Comparison of ENCODE assay signal across 13 cellular contexts in the genomic region with DNA sequence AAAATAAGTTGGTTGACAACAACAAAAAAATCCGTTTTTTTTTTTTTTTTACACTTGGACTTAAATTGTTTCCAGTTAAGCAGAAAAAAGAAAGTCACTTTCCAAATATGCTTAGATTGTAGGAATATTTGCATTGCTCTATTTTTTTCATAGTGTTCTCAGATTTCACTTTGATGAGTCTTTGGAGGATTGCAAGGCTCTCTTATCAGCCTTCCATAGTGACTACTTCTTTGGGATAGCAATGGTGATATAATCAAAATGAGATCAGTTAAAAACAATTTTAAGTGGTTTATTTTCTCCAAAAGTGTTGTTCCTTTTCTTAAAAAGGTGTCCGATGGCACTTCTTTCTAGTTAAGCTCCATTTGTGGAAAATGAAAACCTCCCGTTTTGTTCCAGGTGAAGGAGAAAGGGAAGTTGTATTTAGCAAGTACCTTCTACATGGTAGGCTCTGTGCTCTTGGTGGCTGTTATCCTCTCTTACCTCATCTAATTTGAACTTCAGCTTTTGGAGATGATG. TPM values are rescaled to one million over a fixed set of nuclear protein-coding genes. Genes with fewer than 3 reads are reported as not detected.
DNase-seq lines count a peak whose midpoint lies in the region; ATAC-seq and TF ChIP-seq lines count a peak whose summit lies in the region.
"Had no signal": no experiment of that assay in that cellular context is flagged by ENCODE, and none has a peak within 500 bp of the region (broad histone marks: within the 10 kb centered on the region; RNA-seq: fewer than 3 reads in every experiment).

No MANE protein-coding gene starts in this region.

- H2AFZ ChIP-seq in IMR-90 (replicated peaks; ENCODE audit: low read length, poor library complexity): no peak overlapping the region

- dilution Hi-C loops in IMR-90 (cut with HindIII; ENCODE audit: low sequenced_read_pairs, unreplicated experiment): no loop called here

- intact Hi-C loops in activated CD4-positive, alpha-beta T cell treated with anti-CD3 and anti-CD28 coated beads for 36 hours (cut with DNase I, micrococcal nuclease): loop anchor here (2.0 to 10.0 kb wide), 7 partner anchors 53 to 338 kb away; a partner anchor contains a TSS
- intact Hi-C loops in IMR-90 (cut with micrococcal nuclease) (loop anchor here (5.0 to 10.0 kb wide), 3 partner anchors 103 to 331 kb away; no protein-coding TSS in a partner anchor), psoas muscle (cut with DNase I) (no loop called here)

- H3K4me3 ChIP-seq in IMR-90 (ENCODE audit: insufficient read depth, low read depth, low read length) (peak overlapping the region; percentile 32; the same call in 1 of the 2 replicates), psoas muscle (peak overlapping the region; percentile 66), HAP-1 (no peak overlapping the region)

- no CpG with 5 or more reads among the region's 3 CpGs for WGBS in IMR-90 (ENCODE audit: extremely low coverage in 2 of 2, insufficient read length in 1 of 2), 2 experiments
- 43 to 50% (median 44%) methylated on average over 3 of the region's 3 CpGs for WGBS in psoas muscle, 3 donors

- ATAC-seq in activated CD4-positive, alpha-beta T cell treated with anti-CD3 and anti-CD28 coated beads for 36 hours: no peak
- peak; percentile 21 for ATAC-seq in IMR-90 (ENCODE audit: low read depth)
- ATAC-seq in psoas muscle: no peak

- H3K9me3 ChIP-seq in IMR-90 (ENCODE audit: control insufficient read depth, insufficient read depth, low read length) (no peaks in the 10 kb centered on the region), psoas muscle (no peaks in the 10 kb centered on the region), HAP-1 (no peaks in the 10 kb centered on the region)
- H3K9me3 ChIP-seq: neutrophil had no signal

- TF ChIP-seq POLR2A in IMR-90 (IDR thresholded peaks at IDR 0.05; ENCODE audit: low read depth, low read length): no peak

- TF ChIP-seq CTCF in IMR-90 (conservative IDR thresholded peaks at IDR 0.05; ENCODE audit: low read depth, low read length) (no peak), psoas muscle (IDR thresholded peaks at IDR 0.05) (no peak)

- peak overlapping the region; percentile 33 for H3K27ac Mint-ChIP-seq in activated CD4-positive, alpha-beta T cell treated with anti-CD3 and anti-CD28 coated beads for 36 hours
- no peak overlapping the region for H3K27ac Mint-ChIP-seq in activated CD4-positive, alpha-beta T cell treated with anti-CD3 and anti-CD28 coated beads, Interleukin-2, amount 10 ng/mL, durations not matched to agents 7 days and 5 days

- H3K56ac ChIP-seq in IMR-90 (ENCODE audit: extremely low read depth, insufficient read depth, low read length): peak overlapping the region; percentile 97

- no peaks in the 10 kb centered on the region for H3K27me3 ChIP-seq in IMR-90 (ENCODE audit: control insufficient read depth, insufficient read depth, low read length)
- peaks cover 0 to 44% (median 14%) of the 10 kb centered on the region in 3 donors for H3K27me3 ChIP-seq in psoas muscle (ENCODE audit: insufficient read depth in 3 of 3, low read length in 2 of 3)
- H3K27me3 ChIP-seq in HAP-1 (ENCODE audit: low read depth): no peaks in the 10 kb centered on the region

- peak overlapping the region; percentile 91 to 92; a peak in 3 of 4 replicates for H4K8ac ChIP-seq in IMR-90 (ENCODE audit: low read depth in 2 of 2, low read length in 2 of 2)

- peak overlapping the region; percentile 96; the same call in 1 of the 2 replicates for H2AK5ac ChIP-seq in IMR-90 (ENCODE audit: low read depth, low read length)

- no TSS peak for BruUV-seq in IMR-90 (replicated peaks; lab: Mats Ljungman, UMichigan)

- H3K27ac ChIP-seq in IMR-90 (ENCODE audit: insufficient read depth, low read length) (peak overlapping the region; percentile 82), psoas muscle (peak overlapping the region; percentile 27)
- H3K27ac ChIP-seq: neutrophil had no signal

- H3K79me1 ChIP-seq in IMR-90 (ENCODE audit: low read depth in 1 of 2, low read length in 2 of 2): peaks cover 8 to 35% of the 10 kb centered on the region in 2 experiments

- peak overlapping the region; percentile 97 for H2BK15ac ChIP-seq in IMR-90 (ENCODE audit: low read depth, low read length)

- POLR2A ChIA-PET in activated CD4-positive, alpha-beta T cell treated with anti-CD3 and anti-CD28 coated beads for 36 hours (lab: Charles Lee): no interaction called here
- POLR2A ChIA-PET in activated CD4-positive, alpha-beta T cell treated with anti-CD3 and anti-CD28 coated beads, Interleukin-2, amount 10 ng/mL, durations not matched to agents 7 days and 5 days (lab: Charles Lee): interaction anchor here (0.7 kb wide), 1 partner anchor 141 kb away, joined by 3 read pairs; no protein-coding TSS in a partner anchor
- POLR2A ChIA-PET in IMR-90 (lab: Charles Lee; ENCODE audit: unreplicated experiment): no interaction called here

- no peak for DNase-seq in activated CD4-positive, alpha-beta T cell treated with anti-CD3 and anti-CD28 coated beads for 36 hours
- DNase-seq in activated CD4-positive, alpha-beta T cell treated with anti-CD3 and anti-CD28 coated beads, Interleukin-2, amount 10 ng/mL, durations not matched to agents 7 days and 5 days: no peak
- peak; percentile 82 for DNase-seq in IMR-90
- peak; percentile 34 for DNase-seq in astrocyte of the hippocampus (ENCODE audit: low read depth, low spot score)
- no peak for DNase-seq in psoas muscle
- no peak for DNase-seq in HAP-1 (ENCODE audit: low spot score in 2 of 2)
- DNase-seq in DMS53 (lab: John Stamatoyannopoulos, UW): no peak
- DNase-seq in HPDE6-E6E7 (ENCODE audit: extremely low spot score): no peak
- DNase-seq: activated CD4-positive, alpha-beta T cell treated with anti-CD3 and anti-CD28 coated beads, Interleukin-2, amount 50 U/mL, for 1 hour; NCI-H1105 treated with DMSO at 0.1 percent for 48 hours; NCI-H748 treated with DMSO at 0.1 percent for 48 hours had no signal

- CTCF ChIA-PET in activated CD4-positive, alpha-beta T cell treated with anti-CD3 and anti-CD28 coated beads for 36 hours (lab: Charles Lee): interaction anchor here (1.1 kb wide), 1 partner anchor 11 kb away, joined by 3 read pairs; no protein-coding TSS in a partner anchor
- CTCF ChIA-PET in activated CD4-positive, alpha-beta T cell treated with anti-CD3 and anti-CD28 coated beads, Interleukin-2, amount 10 ng/mL, durations not matched to agents 7 days and 5 days (lab: Charles Lee): interaction anchor here (0.7 to 1.4 kb wide), 3 partner anchors 31 to 196 kb away, joined by 3 to 4 read pairs (median 3); no protein-coding TSS in a partner anchor
- CTCF ChIA-PET in IMR-90 (lab: Yijun Ruan, JAX): interaction anchor here (0.7 to 1.1 kb wide), 2 partner anchors 205 to 252 kb away, joined by 3 to 5 read pairs; no protein-coding TSS in a partner anchor

- H3K23ac ChIP-seq in IMR-90 (ENCODE audit: low read depth, low read length): peak overlapping the region; percentile 99

- H3K9ac ChIP-seq in IMR-90 (ENCODE audit: low read depth, low read length): peak overlapping the region; percentile 46; the same call in 1 of the 2 replicates

- no peak overlapping the region for H2AK9ac ChIP-seq in IMR-90 (replicated peaks; ENCODE audit: low read depth, low read length, poor library complexity)

- peaks cover 68% of the 10 kb centered on the region for H3K4me1 Mint-ChIP-seq in activated CD4-positive, alpha-beta T cell treated with anti-CD3 and anti-CD28 coated beads for 36 hours
- peaks cover 50% of the 10 kb centered on the region for H3K4me1 Mint-ChIP-seq in activated CD4-positive, alpha-beta T cell treated with anti-CD3 and anti-CD28 coated beads, Interleukin-2, amount 10 ng/mL, durations not matched to agents 7 days and 5 days

- H4K91ac ChIP-seq in IMR-90 (ENCODE audit: insufficient read depth, low read depth, low read length): peak overlapping the region; percentile 91

- H3K4me3 Mint-ChIP-seq in activated CD4-positive, alpha-beta T cell treated with anti-CD3 and anti-CD28 coated beads for 36 hours: peak overlapping the region; percentile 26
- no peak overlapping the region for H3K4me3 Mint-ChIP-seq in activated CD4-positive, alpha-beta T cell treated with anti-CD3 and anti-CD28 coated beads, Interleukin-2, amount 10 ng/mL, durations not matched to agents 7 days and 5 days

- H2BK120ac ChIP-seq in IMR-90 (ENCODE audit: low read depth, low read length): peak overlapping the region; percentile 98

- in situ Hi-C loops in IMR-90 (cut with MboI; ENCODE audit: low sequenced_read_pairs): no loop called here
- in situ Hi-C loops in HAP-1 (cut with MboI; ENCODE audit: low sequenced_read_pairs): no loop called here

- peaks cover 5% of the 10 kb centered on the region for H3K27me3 Mint-ChIP-seq in activated CD4-positive, alpha-beta T cell treated with anti-CD3 and anti-CD28 coated beads for 36 hours
- peaks cover 10% of the 10 kb centered on the region for H3K27me3 Mint-ChIP-seq in activated CD4-positive, alpha-beta T cell treated with anti-CD3 and anti-CD28 coated beads, Interleukin-2, amount 10 ng/mL, durations not matched to agents 7 days and 5 days

- H3K4ac ChIP-seq in IMR-90 (ENCODE audit: low read depth, low read length): peak overlapping the region; percentile 91; the same call in 1 of the 2 replicates

- H3K4me2 ChIP-seq in IMR-90 (ENCODE audit: low read depth, low read length): peak overlapping the region; percentile 98

- TF ChIP-seq RAD21 in IMR-90 (IDR thresholded peaks at IDR 0.05; ENCODE audit: low read length): no peak

- peak overlapping the region; percentile 95 for H3K14ac ChIP-seq in IMR-90 (replicated peaks; ENCODE audit: low read depth, low read length)

- H3K9me3 Mint-ChIP-seq in activated CD4-positive, alpha-beta T cell treated with anti-CD3 and anti-CD28 coated beads for 36 hours (ENCODE audit: low read depth): no peaks in the 10 kb centered on the region
- H3K9me3 Mint-ChIP-seq in activated CD4-positive, alpha-beta T cell treated with anti-CD3 and anti-CD28 coated beads, Interleukin-2, amount 10 ng/mL, durations not matched to agents 7 days and 5 days: no peaks in the 10 kb centered on the region

- peaks cover 11% of the 10 kb centered on the region for H3K9me1 ChIP-seq in IMR-90 (ENCODE audit: insufficient read depth, low read length)

- H3K36me3 Mint-ChIP-seq in activated CD4-positive, alpha-beta T cell treated with anti-CD3 and anti-CD28 coated beads for 36 hours (ENCODE audit: low read depth): peaks cover 4% of the 10 kb centered on the region
- peaks cover 4% of the 10 kb centered on the region for H3K36me3 Mint-ChIP-seq in activated CD4-positive, alpha-beta T cell treated with anti-CD3 and anti-CD28 coated beads, Interleukin-2, amount 10 ng/mL, durations not matched to agents 7 days and 5 days (ENCODE audit: low read depth)

- peak overlapping the region; percentile 97 for H2BK5ac ChIP-seq in IMR-90 (ENCODE audit: low read depth, low read length, poor library complexity, severe bottlenecking)

- peak overlapping the region; percentile 98 for H3K18ac ChIP-seq in IMR-90 (ENCODE audit: low read depth, low read length)

- H3K36me3 ChIP-seq in IMR-90 (ENCODE audit: control insufficient read depth, insufficient read depth, low read length) (no peaks in the 10 kb centered on the region), psoas muscle (ENCODE audit: insufficient read depth in 1 of 2, low read depth in 1 of 2) (no peaks in the 10 kb centered on the region), HAP-1 (replicated peaks) (no peaks in the 10 kb centered on the region)
- H3K36me3 ChIP-seq: neutrophil had no signal

- no peaks in the 10 kb centered on the region for H4K20me1 ChIP-seq in IMR-90 (ENCODE audit: insufficient read depth, low read length)

- H2BK20ac ChIP-seq in IMR-90 (ENCODE audit: low read depth, low read length): peak overlapping the region; percentile 96

- H3K4me1 ChIP-seq in IMR-90 (ENCODE audit: control insufficient read depth, insufficient read depth, low read length): peaks cover 10% of the 10 kb centered on the region
- no peaks in the 10 kb centered on the region for H3K4me1 ChIP-seq in psoas muscle
- H3K4me1 ChIP-seq in HAP-1: peaks cover 24% of the 10 kb centered on the region

- peak overlapping the region; percentile 87 for H4K5ac ChIP-seq in IMR-90 (ENCODE audit: low read depth, low read length)

RNA-seq across cellular contexts. Expression of a gene that starts 3.9 kb away (rescaled TPM):
- 10 to 100 TPM in 1 of 2 experiments, 1 to 10 TPM in 1; 8.2 to 14.2 TPM for total RNA-seq in activated CD4-positive, alpha-beta T cell treated with anti-CD3 and anti-CD28 coated beads for 36 hours
- 1 to 10 TPM; 7.5 to 7.8 TPM for total RNA-seq in activated CD4-positive, alpha-beta T cell treated with anti-CD3 and anti-CD28 coated beads, Interleukin-2, amount 10 ng/mL, durations not matched to agents 7 days and 5 days
- total RNA-seq in IMR-90 (2012; rRNA removed): 5.0 and 5.3 TPM in 2 replicates
- polyA plus RNA-seq in IMR-90 (2012; rRNA removed): 2.9 and 3.0 TPM in 2 replicates
- 1.1 and 1.3 TPM in 2 replicates for polyA plus RNA-seq in IMR-90 (2012; cell fraction: cytosol; rRNA removed)
- 2.3 and 7.5 TPM in 2 replicates for polyA plus RNA-seq in IMR-90 (2012; cell fraction: nucleus; rRNA removed; ENCODE audit: low replicate concordance)
- 1 to 10 TPM; 2.8 to 6.2 (median 5.3) TPM for total RNA-seq in psoas muscle
- polyA plus RNA-seq in psoas muscle: 1 to 10 TPM; 2.0 to 3.2 (median 2.2) TPM
- total RNA-seq: A172 had no signal

Comparison
In these comparisons a context has a peak if more than half of its experiments do, and no peak if none do; other contexts are left out.
1. DNase-seq: peak in IMR-90 (single experiment) and astrocyte of the hippocampus (single experiment); none in activated CD4-positive, alpha-beta T cell treated with anti-CD3 and anti-CD28 coated beads for 36 hours (single experiment), activated CD4-positive, alpha-beta T cell treated with anti-CD3 and anti-CD28 coated beads, Interleukin-2, amount 10 ng/mL, durations not matched to agents 7 days and 5 days (single experiment), psoas muscle (0 of 2), HAP-1 (0 of 2), DMS53 (single experiment) and HPDE6-E6E7 (single experiment).
2. intact Hi-C loops: an anchor here in activated CD4-positive, alpha-beta T cell treated with anti-CD3 and anti-CD28 coated beads for 36 hours (2.0 to 10.0 kb wide) and IMR-90 (5.0 to 10.0 kb wide); none called in psoas muscle.